ENCODE assay signal across 10 cellular contexts in the genomic region with DNA sequence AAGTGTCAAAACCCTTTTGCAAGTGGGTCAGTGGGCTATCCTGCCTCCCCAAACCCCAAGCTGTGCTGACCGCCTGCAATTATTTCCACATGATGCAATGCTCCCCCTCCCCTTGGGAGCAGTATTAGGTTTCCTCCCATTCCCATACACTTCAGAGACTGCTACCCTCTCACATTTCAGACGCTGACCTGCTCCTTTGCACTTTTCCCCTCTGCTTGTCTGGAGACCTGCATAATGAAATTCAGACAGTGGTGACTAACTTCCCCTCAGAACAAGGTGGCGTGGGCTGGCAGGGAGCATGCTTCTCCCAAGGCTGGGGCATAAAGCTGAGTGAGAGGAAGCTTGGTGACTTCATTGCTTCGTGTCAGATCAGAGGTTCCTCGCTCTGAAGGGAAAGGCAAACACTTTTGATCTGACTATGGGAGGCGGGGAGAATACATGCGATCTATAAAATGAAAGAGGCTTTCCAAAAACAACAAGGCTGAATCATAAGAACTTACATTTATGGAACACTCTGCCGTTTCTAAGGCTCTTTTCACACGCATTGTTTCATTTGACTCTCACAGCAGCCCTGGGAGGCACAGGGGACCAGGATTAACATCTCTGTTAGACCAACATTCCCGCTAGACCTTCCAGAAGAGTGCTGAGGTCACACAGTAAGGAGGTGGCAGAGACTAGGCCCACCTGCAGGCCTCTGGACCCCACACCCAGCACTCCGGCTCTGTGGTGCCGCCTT. TPM values are rescaled to one million over a fixed set of nuclear protein-coding genes. Genes with fewer than 3 reads are reported as not detected.
A peak's percentile ranks its signal among the peaks of the same experiment; 100 is the strongest.
DNase-seq lines count a peak whose midpoint lies in the region; ATAC-seq, FAIRE-seq and TF ChIP-seq lines count a peak whose summit lies in the region.
"Had no signal": no experiment of that assay in that cellular context is flagged by ENCODE, and none has a peak within 500 bp of the region (broad histone marks: within the 10 kb centered on the region; RNA-seq: fewer than 3 reads in every experiment).

No MANE protein-coding gene starts in this region.

- H3K79me1 ChIP-seq in mesendoderm (ENCODE audit: low read length): no peaks in the 10 kb centered on the region

- no peak overlapping the region for H3K27ac ChIP-seq in mammary epithelial cell (ENCODE audit: insufficient read depth, low read depth, low read length)
- H3K27ac ChIP-seq in mesendoderm (ENCODE audit: low read depth, low read length): no peak overlapping the region
- H3K27ac ChIP-seq in CD8-positive, alpha-beta T cell (ENCODE audit: low read depth, low read length): no peak overlapping the region

- no peaks in the 10 kb centered on the region for H3K9me3 Mint-ChIP-seq in MCF 10A (ENCODE audit: unreplicated experiment)
- no peaks in the 10 kb centered on the region for H3K9me3 Mint-ChIP-seq in CD8-positive, alpha-beta T cell
- peaks cover 2 to 12% of the 10 kb centered on the region in 2 donors for H3K9me3 Mint-ChIP-seq in effector memory CD8-positive, alpha-beta T cell
- H3K9me3 Mint-ChIP-seq: natural killer cell had no signal

- peak overlapping the region; percentile 33 for H3K27ac Mint-ChIP-seq in MCF 10A (ENCODE audit: low read depth, unreplicated experiment)
- H3K27ac Mint-ChIP-seq in CD8-positive, alpha-beta T cell: no peak overlapping the region
- H3K27ac Mint-ChIP-seq in effector memory CD8-positive, alpha-beta T cell: no peak overlapping the region

- no peak for TF ChIP-seq CTCF in MCF 10A (IDR thresholded peaks at IDR 0.05; ENCODE audit: unreplicated experiment)
- no peak for TF ChIP-seq CTCF in mammary epithelial cell (conservative IDR thresholded peaks at IDR 0.05 in 1 of 2, IDR thresholded peaks at IDR 0.05 in 1 of 2; ENCODE audit: extremely low read depth in 1 of 2, insufficient read depth in 1 of 2, low read depth in 1 of 2, low read length in 2 of 2)
- TF ChIP-seq CTCF in CD8-positive, alpha-beta T cell (IDR thresholded peaks at IDR 0.05): no peak

- H2BK5ac ChIP-seq in mesendoderm (ENCODE audit: low read length): peak overlapping the region; percentile 41

- peaks cover 6% of the 10 kb centered on the region for H3K4me1 Mint-ChIP-seq in MCF 10A (ENCODE audit: insufficient read depth, unreplicated experiment)
- H3K4me1 Mint-ChIP-seq in CD8-positive, alpha-beta T cell (ENCODE audit: low read depth): peaks cover 4% of the 10 kb centered on the region
- H3K4me1 Mint-ChIP-seq in effector memory CD8-positive, alpha-beta T cell (ENCODE audit: low read depth in 2 of 2): no peaks in the 10 kb centered on the region

- H3K27me3 Mint-ChIP-seq in MCF 10A (ENCODE audit: insufficient read depth, unreplicated experiment): no peaks in the 10 kb centered on the region
- peaks cover 12% of the 10 kb centered on the region for H3K27me3 Mint-ChIP-seq in CD8-positive, alpha-beta T cell (ENCODE audit: low read depth)
- peaks cover 19 to 75% of the 10 kb centered on the region in 2 donors for H3K27me3 Mint-ChIP-seq in effector memory CD8-positive, alpha-beta T cell

- H3K18ac ChIP-seq in mesendoderm (ENCODE audit: low read length): no peak overlapping the region

- H3K4ac ChIP-seq in mesendoderm (ENCODE audit: low read depth, low read length): no peak overlapping the region

- H3K4me2 ChIP-seq in mammary epithelial cell (ENCODE audit: insufficient read depth, low read depth, low read length) (no peak overlapping the region), mesendoderm (ENCODE audit: low read length) (no peak overlapping the region)

- no peaks in the 10 kb centered on the region for H3K9me3 ChIP-seq in mammary epithelial cell (replicated peaks; ENCODE audit: insufficient read depth, low read length)
- no peaks in the 10 kb centered on the region for H3K9me3 ChIP-seq in CD8-positive, alpha-beta T cell (ENCODE audit: low read length)

- H3K9ac ChIP-seq in mammary epithelial cell (ENCODE audit: insufficient read depth, low read length) (no peak overlapping the region), mesendoderm (ENCODE audit: low read length) (no peak overlapping the region)

- dilution Hi-C loops in mammary epithelial cell (cut with HindIII; ENCODE audit: low sequenced_read_pairs): loop anchor here (5.0 kb wide), 1 partner anchor 64 kb away; no protein-coding TSS in a partner anchor

- H3K23ac ChIP-seq in mesendoderm (ENCODE audit: low read length): no peak overlapping the region

- DNase-seq in MCF 10A (ENCODE audit: unreplicated experiment) (peak; percentile 83), mammary epithelial cell (no peak), amniotic epithelial cell (ENCODE audit: low read depth) (peak; percentile 17), mesendoderm (peak; percentile 71), urothelium cell line (ENCODE audit: low spot score) (peak; percentile 60), SIG-M5 treated with dmso at 0.1 percent for 504 hours (lab: John Stamatoyannopoulos, UW; ENCODE audit: unreplicated experiment) (no peak)
- no peak for DNase-seq in CD8-positive, alpha-beta T cell
- no peak for DNase-seq in effector memory CD8-positive, alpha-beta T cell
- DNase-seq: effector CD8-positive, alpha-beta T cell; natural killer cell had no signal

- in situ Hi-C loops in mammary epithelial cell (cut with MboI; ENCODE audit: low sequenced_read_pairs in 2 of 2): no loop called here

- no peak overlapping the region for H2AFZ ChIP-seq in mammary epithelial cell (ENCODE audit: low read depth, low read length)

- H3K36me3 ChIP-seq in mammary epithelial cell (ENCODE audit: insufficient read depth, low read length) (no peaks in the 10 kb centered on the region), mesendoderm (ENCODE audit: control insufficient read depth, insufficient read depth, low read length) (no peaks in the 10 kb centered on the region)
- no peaks in the 10 kb centered on the region for H3K36me3 ChIP-seq in CD8-positive, alpha-beta T cell (ENCODE audit: insufficient read depth, low read length)

- H4K5ac ChIP-seq in mesendoderm (ENCODE audit: low read length): no peak overlapping the region

- no peak overlapping the region for H2BK120ac ChIP-seq in mesendoderm (ENCODE audit: low read depth, low read length)

- 90% methylated on average over 11 of the region's 12 CpGs for WGBS in mammary epithelial cell (ENCODE audit: low coverage, missing lambda C conversion rate)
- WGBS in mesendoderm (ENCODE audit: extremely low coverage, insufficient coverage, low lambda C conversion rate): no CpG with 5 or more reads among the region's 12 CpGs

- H3K79me2 ChIP-seq in mammary epithelial cell (ENCODE audit: insufficient read depth, low read length) (no peaks in the 10 kb centered on the region), mesendoderm (ENCODE audit: control insufficient read depth, insufficient read depth, low read length) (no peaks in the 10 kb centered on the region)

- POLR2A ChIA-PET in MCF 10A (lab: Yijun Ruan, JAX): no interaction called here
- POLR2A ChIA-PET in CD8-positive, alpha-beta T cell (lab: Charles Lee): no interaction called here

- H3K4me3 ChIP-seq in mammary epithelial cell (replicated peaks in 1 of 3; ENCODE audit: insufficient read depth in 1 of 3, low read depth in 2 of 3, low read length in 3 of 3): no peak overlapping the region
- H3K4me3 ChIP-seq in mesendoderm (ENCODE audit: low read length): no peak overlapping the region
- no peak overlapping the region for H3K4me3 ChIP-seq in CD8-positive, alpha-beta T cell (ENCODE audit: low read depth, low read length)

- intact Hi-C loops in MCF 10A (cut with micrococcal nuclease) (no loop called here), mammary epithelial cell (cut with micrococcal nuclease) (no loop called here)
- intact Hi-C loops in CD8-positive, alpha-beta T cell (cut with DNase I, micrococcal nuclease): no loop called here

- H3K4me3 Mint-ChIP-seq in MCF 10A (ENCODE audit: unreplicated experiment): no peak overlapping the region
- no peak overlapping the region for H3K4me3 Mint-ChIP-seq in CD8-positive, alpha-beta T cell
- no peak overlapping the region for H3K4me3 Mint-ChIP-seq in effector memory CD8-positive, alpha-beta T cell
- H3K4me3 Mint-ChIP-seq: natural killer cell had no signal

- no peaks in the 10 kb centered on the region for H4K20me1 ChIP-seq in mammary epithelial cell (ENCODE audit: insufficient read depth, low read length)

- no peak overlapping the region for H2BK15ac ChIP-seq in mesendoderm (replicated peaks; ENCODE audit: low read depth)

- H3K4me1 ChIP-seq in mammary epithelial cell (ENCODE audit: insufficient read depth, low read length) (no peaks in the 10 kb centered on the region), mesendoderm (ENCODE audit: control insufficient read depth, low read depth, low read length) (peaks cover 6% of the 10 kb centered on the region)
- H3K4me1 ChIP-seq in CD8-positive, alpha-beta T cell (ENCODE audit: insufficient read depth, low read length): no peaks in the 10 kb centered on the region

- H4K8ac ChIP-seq in mesendoderm (ENCODE audit: low read depth, low read length): no peak overlapping the region

- peak overlapping the region; percentile 79 for H3K56ac ChIP-seq in mesendoderm (ENCODE audit: low read length)

- FAIRE-seq in urothelium cell line (lab: Jason Lieb, UNC): no peak

- no peak for ATAC-seq in CD8-positive, alpha-beta T cell
- no peak for ATAC-seq in effector memory CD8-positive, alpha-beta T cell (replicated peaks)
- ATAC-seq: natural killer cell had no signal

- H2AK5ac ChIP-seq in mesendoderm (ENCODE audit: low read length): no peak overlapping the region

- no peaks in the 10 kb centered on the region for H3K27me3 ChIP-seq in mammary epithelial cell (ENCODE audit: insufficient read depth, low read length)
- no peaks in the 10 kb centered on the region for H3K27me3 ChIP-seq in mesendoderm (ENCODE audit: insufficient read depth, low read length, poor library complexity)
- H3K27me3 ChIP-seq in CD8-positive, alpha-beta T cell (ENCODE audit: insufficient read depth, low read length): no peaks in the 10 kb centered on the region

- no peaks in the 10 kb centered on the region for H3K36me3 Mint-ChIP-seq in MCF 10A (ENCODE audit: insufficient read depth, unreplicated experiment)
- no peaks in the 10 kb centered on the region for H3K36me3 Mint-ChIP-seq in CD8-positive, alpha-beta T cell
- no peaks in the 10 kb centered on the region for H3K36me3 Mint-ChIP-seq in effector memory CD8-positive, alpha-beta T cell (ENCODE audit: insufficient read depth)
- H3K36me3 Mint-ChIP-seq: natural killer cell had no signal

- CTCF ChIA-PET in MCF 10A (lab: Yijun Ruan, JAX): interaction anchor here (1.2 kb wide), 1 partner anchor 501 kb away, joined by 3 read pairs; no protein-coding TSS in a partner anchor
- CTCF ChIA-PET in mammary epithelial cell (lab: Charles Lee; ENCODE audit: low non-redundant PET): no interaction called here
- CTCF ChIA-PET in CD8-positive, alpha-beta T cell (lab: Charles Lee): no interaction called here

- no TSS peak for BruUV-seq in MCF 10A (replicated peaks; lab: Mats Ljungman, UMichigan)
- BruUV-seq in mammary epithelial cell (replicated peaks; lab: Mats Ljungman, UMichigan): no TSS peak

RNA-seq across cellular contexts. Expression of a gene that starts 27.5 kb away (rescaled TPM):
- total RNA-seq in MCF 10A (2022) (4.6 and 10.3 TPM in 2 replicates), mammary epithelial cell (10 to 100 TPM; 11.5 to 21.8 TPM)
- polyA plus RNA-seq in mammary epithelial cell: 11.5 TPM
- polyA minus RNA-seq in mammary epithelial cell: 19.9 TPM
- polyA plus RNA-seq in mesendoderm (2013, experiment 1 of 2): 18.6 TPM
- 19.7 TPM for polyA plus RNA-seq in mesendoderm (2013, experiment 2 of 2)
- not detected for total RNA-seq in CD8-positive, alpha-beta T cell

Comparison
In these comparisons a context has a peak if more than half of its experiments do, and no peak if none do; other contexts are left out.
1. DNase-seq: peak in MCF 10A (single experiment), amniotic epithelial cell (single experiment), mesendoderm (single experiment) and urothelium cell line (single experiment); none in mammary epithelial cell (single experiment), CD8-positive, alpha-beta T cell (0 of 7), effector memory CD8-positive, alpha-beta T cell (0 of 3) and SIG-M5 treated with dmso at 0.1 percent for 504 hours (single experiment).